ENCODE assay signal across 8 cellular contexts in the genomic region with DNA sequence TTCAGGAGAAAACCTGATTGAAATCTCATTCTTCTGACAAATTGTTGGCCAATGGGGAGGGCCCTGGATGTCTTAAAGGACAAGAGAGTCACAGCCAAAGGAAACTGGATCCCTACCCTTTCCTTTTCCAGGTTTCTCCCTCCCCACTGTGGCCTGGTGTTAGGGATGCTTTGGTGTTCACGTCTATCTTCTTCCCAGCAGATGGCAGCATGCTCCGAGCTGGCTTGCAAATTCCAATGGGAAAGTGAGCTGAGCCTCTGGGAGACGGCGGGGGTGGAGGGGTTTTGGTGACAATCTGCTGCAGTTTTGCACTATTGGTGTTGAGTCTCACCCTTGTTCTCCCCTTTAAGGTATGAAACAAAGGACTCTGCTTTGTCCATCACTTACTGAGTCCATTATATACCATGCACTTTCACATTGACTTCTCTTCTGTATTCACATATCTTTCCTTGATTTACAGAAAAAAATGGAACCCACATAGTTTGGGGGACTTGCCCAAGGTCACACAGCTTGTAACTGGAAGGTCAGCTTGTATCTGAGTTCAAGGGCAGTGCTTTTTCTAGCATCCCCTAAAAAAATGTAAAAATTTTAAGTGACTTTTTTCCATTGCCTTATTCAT.
DNase-seq lines count a peak whose midpoint lies in the region; ATAC-seq, FAIRE-seq and TF ChIP-seq lines count a peak whose summit lies in the region.

No MANE protein-coding gene starts in this region.

- DNase-seq in D721Med (ENCODE audit: insufficient read length, low spot score) (peak; percentile 58), NCI-H1092 (lab: John Stamatoyannopoulos, UW) (peak; percentile 39), SW480 (ENCODE audit: low spot score) (peak; percentile 69), head of caudate nucleus (peak; percentile 29 to 87 (median 71)), retina (peak; percentile 66)

- FAIRE-seq in D721Med (lab: Jason Lieb, UNC), result no peak

- ATAC-seq in GM21723 (IDR thresholded peaks at IDR 0.05; ENCODE audit: unreplicated experiment) (no peak), GM21529 (IDR thresholded peaks at IDR 0.05; ENCODE audit: unreplicated experiment) (no peak), HG02642 (IDR thresholded peaks at IDR 0.05; ENCODE audit: poor library complexity, unreplicated experiment) (no peak)

- intact Hi-C loops in head of caudate nucleus (cut with DNase I), result no loop called here

- TF ChIP-seq CTCF in D721Med (IDR thresholded peaks at IDR 0.05; ENCODE audit: insufficient read depth, missing control alignments), result peak; percentile 76
